Comparison of ENCODE assay signal across 26 cellular contexts in genomic region chrX:148270499-148270898, GRCh38.
A peak's percentile ranks its signal among the peaks of the same experiment; 100 is the strongest.
DNase-seq lines count a peak whose midpoint lies in the region; ATAC-seq and TF ChIP-seq lines count a peak whose summit lies in the region.
"Had no signal": no experiment of that assay in that cellular context is flagged by ENCODE, and none has a peak within 500 bp of the region (broad histone marks: within the 10 kb centered on the region; RNA-seq: fewer than 3 reads in every experiment).

No MANE protein-coding gene starts in this region.

- H3K9me3 Mint-ChIP-seq in activated naive CD8-positive, alpha-beta T cell treated with anti-CD3 and anti-CD28 coated beads, Interleukin-2, amount 50 U/mL, for 24 hours: peaks cover 6% of the 10 kb centered on the region
- no peaks in the 10 kb centered on the region for H3K9me3 Mint-ChIP-seq in natural killer cell treated with Interleukin-12 subunit alpha and Interleukin-12 subunit beta and Interleukin-15 and Interleukin-18, amount 100 ng/mL, for 72 hours
- H3K9me3 Mint-ChIP-seq: activated T-cell treated with anti-CD3 and anti-CD28 coated beads, Interleukin-2, amount 50 U/mL, for 24 hours had no signal

- no peak overlapping the region for H3K27ac ChIP-seq in OCI-LY7 (ENCODE audit: low read depth, low read length, poor library complexity, severe bottlenecking)
- H3K27ac ChIP-seq: hepatocyte, neural progenitor cell, sigmoid colon, SJCRH30, uterus, VCaP had no signal

- no peak overlapping the region for H3K4me2 ChIP-seq in OCI-LY7 (ENCODE audit: low read length)
- H3K4me2 ChIP-seq: hepatocyte, neural progenitor cell had no signal

- H3K9me3 ChIP-seq in OCI-LY7 (ENCODE audit: low read length): no peaks in the 10 kb centered on the region
- H3K9me3 ChIP-seq: left lung, sigmoid colon, SJCRH30, uterus had no signal

- no peak for TF ChIP-seq CTCF in OCI-LY7 (conservative IDR thresholded peaks at IDR 0.05; ENCODE audit: low read length)

- H3K4me3 Mint-ChIP-seq in activated naive CD8-positive, alpha-beta T cell treated with anti-CD3 and anti-CD28 coated beads, Interleukin-2, amount 50 U/mL, for 24 hours: no peak overlapping the region
- peak overlapping the region; percentile 38 for H3K4me3 Mint-ChIP-seq in natural killer cell treated with Interleukin-12 subunit alpha and Interleukin-12 subunit beta and Interleukin-15 and Interleukin-18, amount 100 ng/mL, for 72 hours
- H3K4me3 Mint-ChIP-seq: activated T-cell treated with anti-CD3 and anti-CD28 coated beads, Interleukin-2, amount 50 U/mL, for 24 hours; neural progenitor cell; T-helper 1 cell treated with Interleukin-12 subunit alpha and Interleukin-12 subunit beta and Interleukin-4 antibody, amounts not matched to agents 30 μg/mL and 1 μg/mL, for 36 hours had no signal

- peaks cover 11% of the 10 kb centered on the region for H3K4me1 ChIP-seq in OCI-LY7 (ENCODE audit: insufficient read depth, low read length, poor library complexity, severe bottlenecking)
- H3K4me1 ChIP-seq: left lung, neural progenitor cell, sigmoid colon, SJCRH30, uterus had no signal

- POLR2A ChIA-PET in OCI-LY7 (lab: Charles Lee): interaction anchor here (0.9 kb wide), 1 partner anchor 8 kb away, joined by 3 read pairs; no protein-coding TSS in a partner anchor

- H3K4me3 ChIP-seq in OCI-LY7 (ENCODE audit: low read depth, low read length, poor library complexity, severe bottlenecking): no peak overlapping the region
- H3K4me3 ChIP-seq: hepatocyte, left lung, neural progenitor cell, sigmoid colon, SJCRH30, uterus had no signal

- no peak for TF ChIP-seq POLR2A in GM18505 (IDR thresholded peaks at IDR 0.05; ENCODE audit: borderline replicate concordance, extremely low read depth, insufficient read depth, insufficient read length)

- BruUV-seq in OCI-LY7 (replicated peaks; lab: Mats Ljungman, UMichigan): no TSS peak

- H3K36me3 Mint-ChIP-seq in activated naive CD8-positive, alpha-beta T cell treated with anti-CD3 and anti-CD28 coated beads, Interleukin-2, amount 50 U/mL, for 24 hours (ENCODE audit: low read depth): no peaks in the 10 kb centered on the region
- no peaks in the 10 kb centered on the region for H3K36me3 Mint-ChIP-seq in natural killer cell treated with Interleukin-12 subunit alpha and Interleukin-12 subunit beta and Interleukin-15 and Interleukin-18, amount 100 ng/mL, for 72 hours
- H3K36me3 Mint-ChIP-seq: neural progenitor cell had no signal

- intact Hi-C loops in OCI-LY7 (cut with micrococcal nuclease; ENCODE audit: unreplicated experiment): no loop called here

- DNase-seq in CMK (ENCODE audit: low read depth) (peak; percentile 44), OCI-LY7 (ENCODE audit: low spot score) (peak; percentile 1), NCI-H524 (lab: John Stamatoyannopoulos, UW) (no peak), NCI-H526 (lab: John Stamatoyannopoulos, UW) (no peak)
- no peak for DNase-seq in activated naive CD8-positive, alpha-beta T cell treated with anti-CD3 and anti-CD28 coated beads, Interleukin-2, amount 50 U/mL, for 24 hours
- DNase-seq in natural killer cell treated with Interleukin-12 subunit alpha and Interleukin-12 subunit beta and Interleukin-15 and Interleukin-18, amount 100 ng/mL, for 72 hours (ENCODE audit: low spot score): no peak
- DNase-seq: activated T-cell treated with anti-CD3 and anti-CD28 coated beads, Interleukin-2, amount 50 U/mL, for 24 hours; COR-L47; effector CD8-positive, alpha-beta T cell; foreskin melanocyte; left lung; midbrain; NCI-H1105; NCI-H2081 treated with DMSO at 0.1 percent for 48 hours; sigmoid colon; SJCRH30; stimulated activated CD4-positive, alpha-beta T cell treated with anti-CD3 and anti-CD28 coated beads, Interleukin-15, amount 100 ng/mL, for 24 hours; uterus had no signal

- no peaks in the 10 kb centered on the region for H3K79me2 ChIP-seq in OCI-LY7 (ENCODE audit: insufficient read depth, low read depth, low read length)
- H3K79me2 ChIP-seq: hepatocyte had no signal

- peak overlapping the region; percentile 25; the same call in 1 of the 2 replicates for H2AFZ ChIP-seq in OCI-LY7 (ENCODE audit: low read length)
- H2AFZ ChIP-seq: hepatocyte, neural progenitor cell had no signal

- no peaks in the 10 kb centered on the region for H3K27me3 Mint-ChIP-seq in activated naive CD8-positive, alpha-beta T cell treated with anti-CD3 and anti-CD28 coated beads, Interleukin-2, amount 50 U/mL, for 24 hours
- peaks cover 5 to 9% of the 10 kb centered on the region in 2 donors for H3K27me3 Mint-ChIP-seq in natural killer cell treated with Interleukin-12 subunit alpha and Interleukin-12 subunit beta and Interleukin-15 and Interleukin-18, amount 100 ng/mL, for 72 hours

- no peaks in the 10 kb centered on the region for H3K36me3 ChIP-seq in OCI-LY7 (ENCODE audit: insufficient read depth, low read length)
- H3K36me3 ChIP-seq: left lung, neural progenitor cell, sigmoid colon, SJCRH30, uterus had no signal

- ATAC-seq in activated naive CD8-positive, alpha-beta T cell treated with anti-CD3 and anti-CD28 coated beads, Interleukin-2, amount 50 U/mL, for 24 hours: peak; percentile 81
- ATAC-seq in natural killer cell treated with Interleukin-12 subunit alpha and Interleukin-12 subunit beta and Interleukin-15 and Interleukin-18, amount 100 ng/mL, for 72 hours: peak in 1 of 2 donors; percentile 70
- no peak for ATAC-seq in GM18505 (IDR thresholded peaks at IDR 0.05; ENCODE audit: unreplicated experiment)
- ATAC-seq: esophagus mucosa, HepG2, left lung had no signal

- H4K20me1 ChIP-seq in OCI-LY7 (ENCODE audit: insufficient read depth, low read length): no peaks in the 10 kb centered on the region

- H3K4me1 Mint-ChIP-seq in activated naive CD8-positive, alpha-beta T cell treated with anti-CD3 and anti-CD28 coated beads, Interleukin-2, amount 50 U/mL, for 24 hours: peaks cover 34% of the 10 kb centered on the region
- peaks cover 0 to 11% of the 10 kb centered on the region in 2 donors for H3K4me1 Mint-ChIP-seq in natural killer cell treated with Interleukin-12 subunit alpha and Interleukin-12 subunit beta and Interleukin-15 and Interleukin-18, amount 100 ng/mL, for 72 hours (ENCODE audit: low read depth in 2 of 2)
- H3K4me1 Mint-ChIP-seq: neural progenitor cell had no signal

- no peaks in the 10 kb centered on the region for H3K9me2 ChIP-seq in OCI-LY7 (ENCODE audit: insufficient read depth, low read length)

- CTCF ChIA-PET in OCI-LY7 (lab: Charles Lee; ENCODE audit: unreplicated experiment): no interaction called here

- peak overlapping the region; percentile 65 for H3K27ac Mint-ChIP-seq in activated naive CD8-positive, alpha-beta T cell treated with anti-CD3 and anti-CD28 coated beads, Interleukin-2, amount 50 U/mL, for 24 hours
- H3K27ac Mint-ChIP-seq in natural killer cell treated with Interleukin-12 subunit alpha and Interleukin-12 subunit beta and Interleukin-15 and Interleukin-18, amount 100 ng/mL, for 72 hours: peak overlapping the region; percentile 23 to 80
- H3K27ac Mint-ChIP-seq: activated naive CD4-positive, alpha-beta T cell treated with anti-CD3 and anti-CD28 coated beads, Interleukin-2, amount 50 U/mL, for 72 hours; activated T-cell treated with anti-CD3 and anti-CD28 coated beads, Interleukin-2, amount 50 U/mL, for 24 hours; neural progenitor cell; T-helper 1 cell treated with Interleukin-12 subunit alpha and Interleukin-12 subunit beta and Interleukin-4 antibody, amounts not matched to agents 30 μg/mL and 1 μg/mL, for 36 hours had no signal

Comparison
In these comparisons a context has a peak if more than half of its experiments do, and no peak if none do; other contexts are left out.
1. DNase-seq: peak in CMK (single experiment) and OCI-LY7 (single experiment); none in activated naive CD8-positive, alpha-beta T cell treated with anti-CD3 and anti-CD28 coated beads, Interleukin-2, amount 50 U/mL, for 24 hours (single experiment), natural killer cell treated with Interleukin-12 subunit alpha and Interleukin-12 subunit beta and Interleukin-15 and Interleukin-18, amount 100 ng/mL, for 72 hours (single experiment), NCI-H524 (0 of 2) and NCI-H526 (0 of 2).